ENCODE assay signal across 1 cellular context in the genomic region with DNA sequence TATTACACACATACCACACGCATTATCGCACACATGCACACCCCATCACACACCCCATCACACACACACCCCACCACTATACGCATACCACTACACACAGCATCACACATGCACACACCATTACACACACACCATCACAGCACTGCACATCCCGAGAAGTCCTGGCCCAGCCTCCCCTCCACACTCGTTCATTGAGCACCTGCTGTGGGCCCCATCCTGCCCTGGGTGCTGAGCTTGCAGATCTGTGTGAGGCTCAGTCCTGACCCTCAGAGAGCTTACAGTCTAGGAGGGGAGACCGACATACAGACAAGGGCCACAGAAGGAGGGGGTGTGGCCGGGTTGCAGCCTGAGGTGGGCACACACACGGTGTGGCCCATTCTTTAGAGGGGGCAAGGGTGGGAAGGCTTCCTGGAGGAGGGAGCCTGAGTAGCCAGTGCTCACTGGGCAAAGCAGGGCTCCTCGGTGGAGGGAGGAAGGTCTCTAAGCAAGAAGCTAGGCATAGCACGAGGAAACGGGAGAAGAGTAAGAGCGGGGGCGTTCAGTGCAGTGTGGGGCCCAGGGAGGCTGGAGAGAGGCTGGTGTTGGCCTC.
TF ChIP-seq lines count a peak whose summit lies in the region.

No MANE protein-coding gene starts in this region.

TF ChIP-seq in H1, 55 proteins besides CTCF, POLR2A, EP300 and RAD21:
- TF ChIP-seq BACH1 (IDR thresholded peaks at IDR 0.05; ENCODE audit: low read length) (no peak), POU5F1 (IDR thresholded peaks at IDR 0.05; ENCODE audit: low read depth, low read length) (no peak), POLR2AphosphoS5 (IDR thresholded peaks at IDR 0.05; ENCODE audit: low read depth, low read length) (no peak), USF2 (IDR thresholded peaks at IDR 0.05; ENCODE audit: low read length) (no peak), SP4 (IDR thresholded peaks at IDR 0.05; ENCODE audit: low read length) (no peak), NRF1 (IDR thresholded peaks at IDR 0.05; ENCODE audit: low read depth, low read length) (no peak), RFX5 (IDR thresholded peaks at IDR 0.05; ENCODE audit: borderline replicate concordance, low read depth, low read length) (no peak), CBX8 (IDR thresholded peaks at IDR 0.05; ENCODE audit: borderline replicate concordance, low read depth, low read length) (no peak), KDM1A (IDR thresholded peaks at IDR 0.05; ENCODE audit: borderline replicate concordance, low read length) (no peak), CHD1 (IDR thresholded peaks at IDR 0.05; ENCODE audit: low read depth, low read length) (no peak), EZH2 (IDR thresholded peaks at IDR 0.05; ENCODE audit: low read depth, low read length, severe bottlenecking) (no peak), CBX5 (IDR thresholded peaks at IDR 0.05; ENCODE audit: low read depth, low read length) (no peak), SUZ12 (IDR thresholded peaks at IDR 0.05; ENCODE audit: low read length) (no peak), GTF2F1 (IDR thresholded peaks at IDR 0.05; ENCODE audit: borderline replicate concordance, low read depth, low read length) (no peak), ZNF274 (IDR thresholded peaks at IDR 0.05; ENCODE audit: borderline replicate concordance, extremely low read depth, low read length) (no peak), HDAC2 (IDR thresholded peaks at IDR 0.05; ENCODE audit: borderline replicate concordance in 1 of 2, low read depth in 2 of 2, low read length in 2 of 2) (no peak), CHD2 (IDR thresholded peaks at IDR 0.05; ENCODE audit: low read length) (no peak), SIN3A (conservative IDR thresholded peaks at IDR 0.05 in 1 of 2, IDR thresholded peaks at IDR 0.05 in 1 of 2; ENCODE audit: low read depth in 1 of 2, low read length in 2 of 2) (no peak), RXRA (IDR thresholded peaks at IDR 0.05; ENCODE audit: insufficient read depth, low read depth, low read length) (no peak)
